19 cellular contexts compared by ENCODE assay signal in genomic region chr1:13728104-13728503, GRCh38. TPM values are rescaled to one million over a fixed set of nuclear protein-coding genes. Genes with fewer than 3 reads are reported as not detected.
DNase-seq lines count a peak whose midpoint lies in the region; ATAC-seq, FAIRE-seq and TF ChIP-seq lines count a peak whose summit lies in the region.
"Had no signal": no experiment of that assay in that cellular context is flagged by ENCODE, and none has a peak within 500 bp of the region (broad histone marks: within the 10 kb centered on the region; RNA-seq: fewer than 3 reads in every experiment).

No MANE protein-coding gene starts in this region.

- H3K36me3 ChIP-seq in BLaER1 treated with 17β-estradiol and CSF1 and Interleukin-3, amounts not matched to agents 10 nM and 100 nM = peaks cover 0 to 9% (median 0%) of the 10 kb centered on the region in 11 experiments; a peak in 3 of 22 replicates
- peaks cover 2% of the 10 kb centered on the region; the same call in 1 of the 2 replicates for H3K36me3 ChIP-seq in GM06990 (ENCODE audit: control insufficient read depth, insufficient read depth, low read length)
- H3K36me3 ChIP-seq in SU-DHL-6 (ENCODE audit: low read length) = no peaks in the 10 kb centered on the region
- no peaks in the 10 kb centered on the region for H3K36me3 ChIP-seq in pancreas
- H3K36me3 ChIP-seq: SJSA1 had no signal

- H3K27me3 Mint-ChIP-seq in naive B cell = no peaks in the 10 kb centered on the region
- H3K27me3 Mint-ChIP-seq in activated CD8-positive, alpha-beta memory T cell treated with anti-CD3 and anti-CD28 coated beads, Interleukin-2, amount 10 ng/mL, durations not matched to agents 7 days and 5 days = no peaks in the 10 kb centered on the region

- H3K9me2 ChIP-seq in SU-DHL-6 (replicated peaks; ENCODE audit: insufficient read depth, low read length) = no peaks in the 10 kb centered on the region

- CTCF ChIA-PET in activated CD8-positive, alpha-beta memory T cell treated with anti-CD3 and anti-CD28 coated beads, Interleukin-2, amount 10 ng/mL, durations not matched to agents 7 days and 5 days (lab: Charles Lee) = interaction anchor here (1.1 to 5.2 kb wide), 4 partner anchors 15 to 63 kb away, joined by 3 to 27 read pairs (median 8); no protein-coding TSS in a partner anchor

- peak overlapping the region in 10 of 11 experiments; percentile 3 to 94 (median 88); a peak in 17 of 22 replicates for H3K4me2 ChIP-seq in BLaER1 treated with 17β-estradiol and CSF1 and Interleukin-3, amounts not matched to agents 10 nM and 100 nM
- peak overlapping the region; percentile 76 for H3K4me2 ChIP-seq in SU-DHL-6 (ENCODE audit: low read depth, low read length, poor library complexity, severe bottlenecking)

- no peaks in the 10 kb centered on the region for H3K9me3 Mint-ChIP-seq in naive B cell
- H3K9me3 Mint-ChIP-seq in activated CD8-positive, alpha-beta memory T cell treated with anti-CD3 and anti-CD28 coated beads, Interleukin-2, amount 10 ng/mL, durations not matched to agents 7 days and 5 days (ENCODE audit: low read depth) = no peaks in the 10 kb centered on the region

- H3K4me1 Mint-ChIP-seq in naive B cell = peaks cover 77 to 99% (median 88%) of the 10 kb centered on the region in 3 donors
- H3K4me1 Mint-ChIP-seq in activated CD8-positive, alpha-beta memory T cell treated with anti-CD3 and anti-CD28 coated beads, Interleukin-2, amount 10 ng/mL, durations not matched to agents 7 days and 5 days = peaks cover 57% of the 10 kb centered on the region

- peaks cover 76 to 100% (median 99%) of the 10 kb centered on the region in 10 experiments for H3K4me1 ChIP-seq in BLaER1 treated with 17β-estradiol and CSF1 and Interleukin-3, amounts not matched to agents 10 nM and 100 nM
- no peaks in the 10 kb centered on the region for H3K4me1 ChIP-seq in pancreas
- H3K4me1 ChIP-seq: SJSA1 had no signal

- H3K4me3 Mint-ChIP-seq in naive B cell = peak overlapping the region; percentile 15 to 76 (median 68)
- H3K4me3 Mint-ChIP-seq in activated CD8-positive, alpha-beta memory T cell treated with anti-CD3 and anti-CD28 coated beads, Interleukin-2, amount 10 ng/mL, durations not matched to agents 7 days and 5 days = no peak overlapping the region

- peak overlapping the region in 8 of 11 experiments; percentile 77 to 92 (median 86); a peak in 16 of 22 replicates for H3K27ac ChIP-seq in BLaER1 treated with 17β-estradiol and CSF1 and Interleukin-3, amounts not matched to agents 10 nM and 100 nM
- H3K27ac ChIP-seq in SU-DHL-6 (ENCODE audit: low read depth, low read length) = peak overlapping the region; percentile 98
- H3K27ac ChIP-seq in pancreas = no peak overlapping the region
- H3K27ac ChIP-seq: SJSA1 had no signal

- H3K4me3 ChIP-seq in BLaER1 treated with 17β-estradiol and CSF1 and Interleukin-3, amounts not matched to agents 10 nM and 100 nM = no peak overlapping the region
- no peak overlapping the region for H3K4me3 ChIP-seq in GM06990 (replicated peaks; ENCODE audit: low read depth, low read length)
- H3K4me3 ChIP-seq in SU-DHL-6 (ENCODE audit: insufficient read depth, low read length, poor library complexity, severe bottlenecking) = no peak overlapping the region
- H3K4me3 ChIP-seq in pancreas = no peak overlapping the region
- H3K4me3 ChIP-seq: SJSA1 had no signal

- no peaks in the 10 kb centered on the region for H3K9me3 ChIP-seq in BLaER1 treated with 17β-estradiol and CSF1 and Interleukin-3, amounts not matched to agents 10 nM and 100 nM (replicated peaks in 1 of 11)
- H3K9me3 ChIP-seq in SU-DHL-6 (ENCODE audit: insufficient read depth, low read length) (no peaks in the 10 kb centered on the region), pancreas (no peaks in the 10 kb centered on the region)
- H3K9me3 ChIP-seq: SJSA1 had no signal

- ATAC-seq in naive B cell (ENCODE audit: low read depth in 2 of 2) (peak in 1 of 2 donors; percentile 9), pancreas (no peak), GM19023 (IDR thresholded peaks at IDR 0.05; ENCODE audit: unreplicated experiment) (no peak)
- ATAC-seq in activated CD8-positive, alpha-beta memory T cell treated with anti-CD3 and anti-CD28 coated beads, Interleukin-2, amount 10 ng/mL, durations not matched to agents 7 days and 5 days = no peak
- ATAC-seq: right cardiac atrium had no signal

- no peak for FAIRE-seq in pancreas (lab: Jason Lieb, UNC)
- FAIRE-seq: TTC549 had no signal

- H3K79me2 ChIP-seq in SU-DHL-6 (ENCODE audit: insufficient read depth, low read length) = peaks cover 42% of the 10 kb centered on the region

- no peak overlapping the region for H2AFZ ChIP-seq in SU-DHL-6 (ENCODE audit: low read depth, low read length, severe bottlenecking)

- DNase-seq in GM06990 (ENCODE audit: extremely low read depth, insufficient read length) = peak; percentile 36
- DNase-seq in naive B cell = peak; percentile 18
- DNase-seq in pancreas = no peak
- DNase-seq in activated CD8-positive, alpha-beta memory T cell treated with anti-CD3 and anti-CD28 coated beads, Interleukin-2, amount 10 ng/mL, durations not matched to agents 7 days and 5 days = no peak
- no peak for DNase-seq in HCEC 1CT
- DNase-seq: activated effector memory CD4-positive, alpha-beta T cell treated with Interleukin-2 at 50 U/mL for 16 hours; AML-193; DMS153; mammary epithelial cell; MM.1S; NCI-H187 treated with DMSO at 0.1 percent for 48 hours; NCI-H510A; stimulated activated CD4-positive, alpha-beta T cell treated with anti-CD3 and anti-CD28 coated beads, Interleukin-1b, Interleukin-23, amount 100 ng/mL, for 48 hours had no signal

- peaks cover 35% of the 10 kb centered on the region for H3F3A ChIP-seq in SU-DHL-6 (ENCODE audit: insufficient read depth)

- TF ChIP-seq CTCF in GM06990 (IDR thresholded peaks at IDR 0.05; ENCODE audit: insufficient read depth, low read length, poor library complexity, severe bottlenecking) (no peak), SU-DHL-6 (IDR thresholded peaks at IDR 0.05; ENCODE audit: insufficient read depth, low read length, poor library complexity, severe bottlenecking) (no peak), pancreas (IDR thresholded peaks at IDR 0.05) (no peak)

- peak overlapping the region; percentile 98 to 99 (median 99) for H3K27ac Mint-ChIP-seq in naive B cell
- no peak overlapping the region for H3K27ac Mint-ChIP-seq in activated CD8-positive, alpha-beta memory T cell treated with anti-CD3 and anti-CD28 coated beads, Interleukin-2, amount 10 ng/mL, durations not matched to agents 7 days and 5 days

- 66 to 90% methylated on average over 2 of the region's 2 CpGs for WGBS in pancreas, 2 donors

- peaks cover 0 to 15% of the 10 kb centered on the region in 2 donors for H3K36me3 Mint-ChIP-seq in naive B cell
- H3K36me3 Mint-ChIP-seq in activated CD8-positive, alpha-beta memory T cell treated with anti-CD3 and anti-CD28 coated beads, Interleukin-2, amount 10 ng/mL, durations not matched to agents 7 days and 5 days = peaks cover 9% of the 10 kb centered on the region

- H4K20me1 ChIP-seq in BLaER1 treated with 17β-estradiol and CSF1 and Interleukin-3, amounts not matched to agents 10 nM and 100 nM = peaks cover 0 to 5% (median 0%) of the 10 kb centered on the region in 11 experiments; a peak in 3 of 22 replicates
- no peaks in the 10 kb centered on the region for H4K20me1 ChIP-seq in SU-DHL-6 (ENCODE audit: low read depth, low read length)

- H3K27me3 ChIP-seq in BLaER1 treated with 17β-estradiol and CSF1 and Interleukin-3, amounts not matched to agents 10 nM and 100 nM = no peaks in the 10 kb centered on the region
- H3K27me3 ChIP-seq in GM06990 (replicated peaks; ENCODE audit: control insufficient read depth, insufficient read depth, low read length) (no peaks in the 10 kb centered on the region), SU-DHL-6 (ENCODE audit: low read length) (no peaks in the 10 kb centered on the region), pancreas (no peaks in the 10 kb centered on the region)
- H3K27me3 ChIP-seq: SJSA1 had no signal

- intact Hi-C loops in pancreas (cut with DNase I) = no loop called here

- peak overlapping the region in 4 of 11 experiments; percentile 28 to 79 (median 68); a peak in 7 of 22 replicates for H3K9ac ChIP-seq in BLaER1 treated with 17β-estradiol and CSF1 and Interleukin-3, amounts not matched to agents 10 nM and 100 nM
- peak overlapping the region; percentile 33 for H3K9ac ChIP-seq in SU-DHL-6 (ENCODE audit: low read length)

RNA-seq across cellular contexts. Expression of gene PRDM2, which starts 28.1 kb away (rescaled TPM):
- polyA plus RNA-seq in naive B cell (ENCODE audit: low read depth in 6 of 6) (10 to 100 TPM; 18.4 to 49.1 (median 35.3) TPM), pancreas (10 to 100 TPM in 1 of 2 donors, 1 to 10 TPM in 1; 9.3 to 11.4 TPM)
- 10 to 100 TPM; 13.8 to 26.4 (median 15.7) TPM for total RNA-seq in pancreas
- 10 to 100 TPM; 55.0 to 58.5 TPM for total RNA-seq in activated CD8-positive, alpha-beta memory T cell treated with anti-CD3 and anti-CD28 coated beads, Interleukin-2, amount 10 ng/mL, durations not matched to agents 7 days and 5 days

Comparison
In these comparisons a context has a peak if more than half of its experiments do, and no peak if none do; other contexts are left out.
1. H3K27ac ChIP-seq: peak in BLaER1 treated with 17β-estradiol and CSF1 and Interleukin-3, amounts not matched to agents 10 nM and 100 nM (8 of 11) and SU-DHL-6 (single experiment); none in pancreas (0 of 4).
2. DNase-seq: peak in GM06990 (single experiment) and naive B cell (single experiment); none in pancreas (0 of 6), activated CD8-positive, alpha-beta memory T cell treated with anti-CD3 and anti-CD28 coated beads, Interleukin-2, amount 10 ng/mL, durations not matched to agents 7 days and 5 days (single experiment) and HCEC 1CT (single experiment).